In the genomic region with DNA sequence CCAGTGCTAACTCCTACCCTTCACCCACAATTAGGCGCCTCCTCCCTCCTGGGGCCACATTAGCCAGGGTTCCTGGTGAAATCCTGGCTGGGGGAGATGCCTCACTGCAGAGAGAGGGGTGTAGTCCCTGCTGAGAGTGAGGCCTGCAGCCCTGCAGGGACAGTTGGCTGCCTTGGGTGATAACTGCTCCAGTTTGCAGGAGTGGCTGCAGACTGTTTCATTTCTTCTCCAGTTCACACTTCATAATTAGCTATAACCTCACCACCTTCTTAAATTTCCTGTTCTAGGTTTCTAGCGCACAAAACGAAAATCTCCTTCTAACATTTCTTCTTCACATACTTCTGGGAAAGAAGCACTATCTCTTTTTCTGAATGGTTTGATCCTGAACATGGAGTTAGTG, we compare ENCODE assay signal across 14 cellular contexts.
"Had no signal": no experiment of that assay in that cellular context is flagged by ENCODE, and none has a peak within 500 bp of the region (broad histone marks: within the 10 kb centered on the region; RNA-seq: fewer than 3 reads in every experiment).

No MANE protein-coding gene starts in this region.

- H3K9me3 Mint-ChIP-seq: activated naive CD8-positive, alpha-beta T cell treated with anti-CD3 and anti-CD28 coated beads for 36 hours; activated T-helper 2 cell treated with anti-CD3 and anti-CD28 coated beads, Interferon-gamma antibody, Interleukin-2, Interleukin-4, amounts not matched to agents 10 μg/mL and 5 μg/mL and 100 μg/mL, durations not matched to agents 14 hours and 24 hours and 36 hours had no signal

- H3K36me3 Mint-ChIP-seq: activated naive CD8-positive, alpha-beta T cell treated with anti-CD3 and anti-CD28 coated beads for 36 hours had no signal

- H3K4me3 ChIP-seq: esophagus muscularis mucosa, left ventricle myocardium inferior, upper lobe of left lung had no signal

- H3K27ac Mint-ChIP-seq: activated naive CD8-positive, alpha-beta T cell treated with anti-CD3 and anti-CD28 coated beads for 36 hours; activated T-helper 2 cell treated with anti-CD3 and anti-CD28 coated beads, Interferon-gamma antibody, Interleukin-2, Interleukin-4, amounts not matched to agents 10 μg/mL and 5 μg/mL and 100 μg/mL, durations not matched to agents 14 hours and 24 hours and 36 hours had no signal

- H3K4me3 Mint-ChIP-seq: activated naive CD8-positive, alpha-beta T cell treated with anti-CD3 and anti-CD28 coated beads for 36 hours; activated T-cell treated with anti-CD3 and anti-CD28 coated beads, Interleukin-2, amount 50 U/mL, for 4 hours had no signal

- H3K27me3 ChIP-seq: esophagus muscularis mucosa, upper lobe of left lung had no signal

- DNase-seq: activated CD8-positive, alpha-beta memory T cell treated with anti-CD3 and anti-CD28 coated beads, Interleukin-2, amount 50 U/mL, for 4 hours; activated naive CD4-positive, alpha-beta T cell treated with Interleukin-2 at 50 U/mL for 16 hours; activated naive CD8-positive, alpha-beta T cell treated with anti-CD3 and anti-CD28 coated beads for 36 hours; activated T-cell treated with anti-CD3 and anti-CD28 coated beads, Interleukin-2, amount 50 U/mL, for 4 hours; central memory CD4-positive, alpha-beta T cell; effector memory CD4-positive, alpha-beta T cell; hippocampal formation; left ventricle myocardium inferior; stimulated activated CD4-positive, alpha-beta T cell treated with anti-CD3 and anti-CD28 coated beads, Interleukin-2, amount 100 ng/mL, for 48 hours; stimulated activated CD8-positive, alpha-beta memory T cell treated with anti-CD3 and anti-CD28 coated beads, Interleukin-4, amount 100 ng/mL, for 48 hours; stimulated activated naive CD8-positive, alpha-beta T cell treated with anti-CD3 and anti-CD28 coated beads, Interleukin-15, Interleukin-2, amounts not matched to agents 100 U/mL and 50 U/mL, for 24 hours; upper lobe of left lung had no signal

- ATAC-seq: activated T-cell treated with anti-CD3 and anti-CD28 coated beads, Interleukin-2, amount 50 U/mL, for 4 hours; stimulated activated naive CD8-positive, alpha-beta T cell treated with anti-CD3 and anti-CD28 coated beads, Interleukin-15, Interleukin-2, amounts not matched to agents 100 U/mL and 50 U/mL, for 24 hours had no signal

- H3K27ac ChIP-seq: esophagus muscularis mucosa, left ventricle myocardium inferior, upper lobe of left lung had no signal

- H3K4me1 ChIP-seq: esophagus muscularis mucosa, upper lobe of left lung had no signal

- H3K36me3 ChIP-seq: esophagus muscularis mucosa, left ventricle myocardium inferior, upper lobe of left lung had no signal

- H3K9me3 ChIP-seq: esophagus muscularis mucosa, left ventricle myocardium inferior, upper lobe of left lung had no signal
